Comparison of ENCODE assay signal across 33 cellular contexts in the genomic region with DNA sequence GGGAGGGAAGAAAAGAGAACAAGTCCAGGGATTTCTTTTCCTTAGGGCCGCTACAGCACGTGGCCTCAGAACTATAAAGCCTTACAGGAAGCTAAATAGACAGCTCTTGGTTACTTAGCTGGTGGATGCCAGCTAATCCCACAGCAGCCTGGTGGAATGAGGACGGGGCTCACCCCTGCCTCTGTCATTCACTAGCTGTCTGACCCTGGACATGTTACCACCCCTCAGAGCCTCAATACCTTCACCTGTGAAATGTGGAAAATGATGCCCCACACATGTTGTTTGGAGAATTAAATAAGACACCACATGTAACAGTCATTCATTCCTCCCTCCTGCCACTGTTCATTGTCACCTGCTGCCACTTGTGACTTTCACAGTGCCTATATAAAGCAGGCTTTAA. TPM values are rescaled to one million over a fixed set of nuclear protein-coding genes. Genes with fewer than 3 reads are reported as not detected.
"Had no signal": no experiment of that assay in that cellular context is flagged by ENCODE, and none has a peak within 500 bp of the region (broad histone marks: within the 10 kb centered on the region; RNA-seq: fewer than 3 reads in every experiment).

No MANE protein-coding gene starts in this region.

- ATAC-seq: naive thymus-derived CD8-positive, alpha-beta T cell; natural killer cell treated with Interleukin-12 subunit alpha and Interleukin-12 subunit beta and Interleukin-15 and Interleukin-18, amount 100 ng/mL, for 72 hours; psoas muscle; right cardiac atrium; sciatic nerve; stimulated activated memory B cell treated with anti-CD40 and anti-IgM and Interleukin-4, amounts not matched to agents 10 μg/mL and 1 μg/mL and 100 μg/mL, for 72 hours; stimulated activated naive CD8-positive, alpha-beta T cell treated with anti-CD3 and anti-CD28 coated beads, Interleukin-15, amount 100 ng/mL, for 72 hours; stimulated activated naive CD8-positive, alpha-beta T cell treated with anti-CD3 and anti-CD28 coated beads, Interleukin-15, Interleukin-2, amounts not matched to agents 100 U/mL and 50 U/mL, for 24 hours; upper lobe of right lung had no signal

- DNase-seq: naive B cell; naive thymus-derived CD8-positive, alpha-beta T cell; nephron progenitor cell; nucleus accumbens; ovary; posterior cingulate gyrus; psoas muscle; right cardiac atrium; small intestine; stimulated activated CD4-positive, alpha-beta T cell treated with anti-CD3 and anti-CD28 coated beads, Interleukin-15, amount 100 ng/mL, for 24 hours; stimulated activated CD4-positive, alpha-beta T cell treated with anti-CD3 and anti-CD28 coated beads, Interleukin-2, amount 100 ng/mL, for 24 hours; stimulated activated CD4-positive, alpha-beta T cell treated with anti-CD3 and anti-CD28 coated beads, Interleukin-2, amount 100 ng/mL, for 48 hours; stimulated activated CD4-positive, alpha-beta T cell treated with anti-CD3 and anti-CD28 coated beads, Interleukin-4, amount 100 ng/mL, for 24 hours; stimulated activated CD8-positive, alpha-beta memory T cell treated with anti-CD3 and anti-CD28 coated beads, Interleukin-4, amount 100 ng/mL, for 48 hours; stimulated activated naive CD4-positive, alpha-beta T cell; stimulated activated naive CD8-positive, alpha-beta T cell treated with anti-CD3 and anti-CD28 coated beads, Interleukin-15, amount 100 ng/mL, for 72 hours; stimulated activated naive CD8-positive, alpha-beta T cell treated with anti-CD3 and anti-CD28 coated beads, Interleukin-15, Interleukin-2, amounts not matched to agents 100 U/mL and 50 U/mL, for 24 hours; substantia nigra; testis; tibial artery; transverse colon; upper lobe of right lung; uterus had no signal

- H3K4me1 ChIP-seq: parathyroid adenoma, psoas muscle, suprapubic skin, testis, tibial artery, transverse colon, upper lobe of right lung, uterus had no signal

- FAIRE-seq: small intestine had no signal

- H3K36me3 ChIP-seq: neutrophil, ovary, suprapubic skin, tibial artery, transverse colon, upper lobe of right lung, uterus had no signal

- H3K27me3 ChIP-seq: neutrophil, ovary, suprapubic skin, testis, transverse colon, upper lobe of right lung, uterus had no signal

- H3K9ac ChIP-seq: parathyroid adenoma had no signal

- H2AFZ ChIP-seq: parathyroid adenoma had no signal

- H3K4me3 ChIP-seq: ovary, psoas muscle, suprapubic skin, testis, tibial artery, transverse colon, upper lobe of right lung, uterus had no signal

- H3K27ac ChIP-seq: neutrophil, ovary, parathyroid adenoma, psoas muscle, suprapubic skin, testis, tibial artery, transverse colon, upper lobe of right lung, uterus had no signal

- H3K79me2 ChIP-seq: parathyroid adenoma had no signal

- H3K9me3 ChIP-seq: neutrophil, ovary, psoas muscle, suprapubic skin, testis, tibial artery, transverse colon, upper lobe of right lung, uterus had no signal

RNA-seq across cellular contexts. Expression of gene CCKAR, which starts 15.7 kb away (rescaled TPM):
- total RNA-seq: naive thymus-derived CD8-positive, alpha-beta T cell; natural killer cell treated with Interleukin-12 subunit alpha and Interleukin-12 subunit beta and Interleukin-15 and Interleukin-18, amount 100 ng/mL, for 72 hours; neural crest cell; omental fat pad; psoas muscle; sciatic nerve; skeletal muscle tissue; suprapubic skin; upper lobe of right lung; uterus had no signal
- polyA plus RNA-seq: naive thymus-derived CD8-positive, alpha-beta T cell; ovary; psoas muscle; right cardiac atrium; urinary bladder had no signal
